8 cellular contexts compared by ENCODE assay signal in the genomic region with DNA sequence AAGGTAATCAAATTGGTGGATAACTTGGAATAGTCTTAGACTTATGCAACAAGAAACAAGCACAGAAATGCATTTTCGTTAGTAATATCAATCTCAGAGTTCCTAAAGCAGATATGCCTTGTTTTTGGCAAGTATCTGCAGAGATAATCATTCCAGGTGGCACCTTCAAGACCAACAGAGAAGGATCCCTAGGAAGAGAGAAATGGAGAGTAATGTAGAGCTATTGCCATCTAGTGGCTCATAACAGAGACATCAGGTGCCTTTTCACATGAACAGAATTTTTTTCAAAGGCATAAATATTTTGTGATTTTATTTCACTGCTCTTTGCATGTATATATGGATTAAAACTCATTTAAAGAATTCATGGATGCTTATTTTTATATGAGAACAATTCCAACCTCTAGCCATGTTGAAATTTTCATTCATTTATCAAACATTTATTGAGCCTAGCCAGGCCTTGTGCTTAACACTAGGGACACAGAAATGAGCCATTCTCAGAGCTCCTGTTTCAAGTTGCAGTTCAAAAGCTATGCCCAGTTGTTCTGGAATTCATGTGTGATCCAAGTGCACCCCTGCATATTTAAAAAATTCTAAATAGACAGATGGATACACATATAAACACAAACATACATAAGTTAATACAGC.
DNase-seq lines count a peak whose midpoint lies in the region; ATAC-seq and TF ChIP-seq lines count a peak whose summit lies in the region.

No MANE protein-coding gene starts in this region.

- H3K27ac ChIP-seq in heart left ventricle (no peak overlapping the region), ascending aorta (no peak overlapping the region)

- H3K27me3 ChIP-seq in heart left ventricle (peaks cover 0 to 6% (median 0%) of the 10 kb centered on the region in 9 donors), ascending aorta (no peaks in the 10 kb centered on the region)

- H3K36me3 ChIP-seq in heart left ventricle (no peaks in the 10 kb centered on the region), ascending aorta (no peaks in the 10 kb centered on the region)

- TF ChIP-seq POLR2A in heart left ventricle (IDR thresholded peaks at IDR 0.05) = no peak

- peaks cover 0 to 2% (median 0%) of the 10 kb centered on the region in 12 donors for H3K4me1 ChIP-seq in heart left ventricle
- H3K4me1 ChIP-seq in ascending aorta = peaks cover 0 to 4% of the 10 kb centered on the region in 2 donors

- TF ChIP-seq CTCF in heart left ventricle (IDR thresholded peaks at IDR 0.05) (peak; percentile 43 to 75 (median 63)), ascending aorta (IDR thresholded peaks at IDR 0.05) (peak; percentile 20 to 75 (median 72))

- H3K4me3 ChIP-seq in heart left ventricle (no peak overlapping the region), ascending aorta (no peak overlapping the region)

- no peaks in the 10 kb centered on the region for H3K9me3 ChIP-seq in heart left ventricle
- no peaks in the 10 kb centered on the region for H3K9me3 ChIP-seq in ascending aorta

- DNase-seq in heart left ventricle = no peak
- no peak for DNase-seq in Right ventricle myocardium superior
- peak; percentile 54 for DNase-seq in NCI-H2029 treated with DMSO at 0.1 percent for 48 hours (lab: John Stamatoyannopoulos, UW)
- DNase-seq in ascending aorta (ENCODE audit: low spot score in 2 of 2) = no peak
- peak; percentile 55 for DNase-seq in kidney tubule cell (ENCODE audit: low spot score)
- DNase-seq in activated CD4-positive, CD25-positive, alpha-beta regulatory T cell (lab: John Stamatoyannopoulos, UW) = no peak
- DNase-seq in occipital lobe (lab: John Stamatoyannopoulos, UW) = no peak

- no peak for ATAC-seq in heart left ventricle
- no peak for ATAC-seq in Right ventricle myocardium superior (ENCODE audit: poor library complexity)
- peak; percentile 84 for ATAC-seq in HG02885 (IDR thresholded peaks at IDR 0.05; ENCODE audit: poor library complexity, unreplicated experiment)

- intact Hi-C loops in heart left ventricle (cut with DNase I) (loop anchor here in 6 of 10 donors (2.0 to 10.0 kb wide), 6 partner anchors 202 to 362 kb away; no protein-coding TSS in a partner anchor), Right ventricle myocardium superior (cut with DNase I) (loop anchor here (5.0 to 10.0 kb wide), 2 partner anchors 212 to 989 kb away; no protein-coding TSS in a partner anchor), ascending aorta (cut with DNase I) (loop anchor here (2.0 to 5.0 kb wide), 2 partner anchors 210 to 359 kb away; no protein-coding TSS in a partner anchor)

- 0 to 2% (median 1%) methylated on average over 1 of the region's 1 CpG for WGBS in heart left ventricle, 4 donors

Comparison
In these comparisons a context has a peak if more than half of its experiments do, and no peak if none do; other contexts are left out.
1. DNase-seq: peak in NCI-H2029 treated with DMSO at 0.1 percent for 48 hours (single experiment) and kidney tubule cell (single experiment); none in heart left ventricle (0 of 5), Right ventricle myocardium superior (single experiment), ascending aorta (0 of 2), activated CD4-positive, CD25-positive, alpha-beta regulatory T cell (0 of 4) and occipital lobe (single experiment).